In the genomic region with DNA sequence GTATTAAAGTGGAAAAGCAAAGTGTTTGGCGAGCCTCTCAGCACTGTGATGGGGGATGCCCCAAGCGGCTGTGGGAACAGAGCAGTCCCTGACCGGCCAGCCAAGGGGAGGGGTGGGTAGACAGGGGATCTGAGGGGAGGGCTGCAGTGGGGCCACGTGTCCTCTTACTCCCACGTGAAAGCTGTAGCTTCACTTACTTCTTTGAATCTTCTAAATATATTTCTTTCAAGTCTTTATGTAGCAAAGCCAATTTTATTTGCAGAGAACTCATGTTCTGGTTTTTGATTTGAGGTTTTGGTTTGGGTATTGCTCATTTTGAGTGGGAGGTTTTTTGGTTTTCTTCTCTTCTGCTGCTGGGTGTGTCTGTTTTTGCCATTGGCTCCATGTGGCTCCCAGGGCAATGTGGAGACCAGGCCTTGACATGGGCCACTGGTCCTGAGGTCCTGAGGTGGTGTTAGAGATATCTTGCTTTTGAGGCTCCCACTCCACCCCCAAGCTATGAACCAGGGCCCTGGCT, we compare ENCODE assay signal across 15 cellular contexts. TPM values are rescaled to one million over a fixed set of nuclear protein-coding genes. Genes with fewer than 3 reads are reported as not detected.
DNase-seq lines count a peak whose midpoint lies in the region; ATAC-seq and TF ChIP-seq lines count a peak whose summit lies in the region.
"Had no signal": no experiment of that assay in that cellular context is flagged by ENCODE, and none has a peak within 500 bp of the region (broad histone marks: within the 10 kb centered on the region; RNA-seq: fewer than 3 reads in every experiment).

No MANE protein-coding gene starts in this region.

- peak; percentile 53 for DNase-seq in activated T-cell treated with anti-CD3 and anti-CD28 coated beads, Interleukin-2, amount 50 U/mL, for 24 hours
- no peak for DNase-seq in activated T-cell treated with anti-CD3 and anti-CD28 coated beads, Interleukin-2, amount 50 U/mL, for 1 hour
- no peak for DNase-seq in activated naive CD8-positive, alpha-beta T cell treated with anti-CD3 and anti-CD28 coated beads, Interleukin-2, amount 10 ng/mL, durations not matched to agents 7 days and 5 days
- DNase-seq in stimulated activated naive B cell treated with anti-CD40 and anti-IgM and Interleukin-4, amounts not matched to agents 10 μg/mL and 1 μg/mL and 100 μg/mL, for 72 hours: no peak
- DNase-seq in breast epithelium (ENCODE audit: low spot score in 2 of 2) (no peak), endothelial cell (ENCODE audit: low spot score) (no peak)
- DNase-seq: esophagus squamous epithelium, HCEC 1CT, lower lobe of right lung, NCI-H187 treated with DMSO at 0.1 percent for 48 hours had no signal

- ATAC-seq in GM21529 (IDR thresholded peaks at IDR 0.05; ENCODE audit: unreplicated experiment): peak; percentile 55
- ATAC-seq in activated naive CD8-positive, alpha-beta T cell treated with anti-CD3 and anti-CD28 coated beads, Interleukin-2, amount 10 ng/mL, durations not matched to agents 7 days and 5 days (ENCODE audit: low read depth): no peak
- peak; percentile 77 to 87 for ATAC-seq in stimulated activated naive B cell treated with anti-CD40 and anti-IgM and Interleukin-4, amounts not matched to agents 10 μg/mL and 1 μg/mL and 100 μg/mL, for 72 hours (replicated peaks)
- ATAC-seq in GM19351 (IDR thresholded peaks at IDR 0.05; ENCODE audit: unreplicated experiment): no peak
- ATAC-seq: lower lobe of right lung had no signal

- no peaks in the 10 kb centered on the region for H3K9me3 Mint-ChIP-seq in activated T-cell treated with anti-CD3 and anti-CD28 coated beads, Interleukin-2, amount 50 U/mL, for 24 hours
- H3K9me3 Mint-ChIP-seq in activated naive CD8-positive, alpha-beta T cell treated with anti-CD3 and anti-CD28 coated beads, Interleukin-2, amount 10 ng/mL, durations not matched to agents 7 days and 5 days: no peaks in the 10 kb centered on the region
- H3K9me3 Mint-ChIP-seq in stimulated activated naive B cell treated with anti-CD40 and anti-IgM and Interleukin-4, amounts not matched to agents 10 μg/mL and 1 μg/mL and 100 μg/mL, for 72 hours: no peaks in the 10 kb centered on the region
- no peaks in the 10 kb centered on the region for H3K9me3 Mint-ChIP-seq in endothelial cell (ENCODE audit: unreplicated experiment)
- H3K9me3 Mint-ChIP-seq: neural crest cell had no signal

- POLR2A ChIA-PET in activated naive CD8-positive, alpha-beta T cell treated with anti-CD3 and anti-CD28 coated beads, Interleukin-2, amount 10 ng/mL, durations not matched to agents 7 days and 5 days (lab: Charles Lee): interaction anchor here (1.0 kb wide), 1 partner anchor 13 kb away, joined by 5 read pairs; no protein-coding TSS in a partner anchor

- intact Hi-C loops in breast epithelium (cut with DNase I; ENCODE audit: low total_unique reads): no loop called here

- H3K36me3 Mint-ChIP-seq in activated T-cell treated with anti-CD3 and anti-CD28 coated beads, Interleukin-2, amount 50 U/mL, for 24 hours (ENCODE audit: low read depth): peaks cover 86% of the 10 kb centered on the region
- H3K36me3 Mint-ChIP-seq in activated naive CD8-positive, alpha-beta T cell treated with anti-CD3 and anti-CD28 coated beads, Interleukin-2, amount 10 ng/mL, durations not matched to agents 7 days and 5 days: peaks cover 30% of the 10 kb centered on the region
- peaks cover 16 to 34% of the 10 kb centered on the region in 2 donors for H3K36me3 Mint-ChIP-seq in stimulated activated naive B cell treated with anti-CD40 and anti-IgM and Interleukin-4, amounts not matched to agents 10 μg/mL and 1 μg/mL and 100 μg/mL, for 72 hours
- peaks cover 17% of the 10 kb centered on the region for H3K36me3 Mint-ChIP-seq in endothelial cell (ENCODE audit: low read depth, unreplicated experiment)

- no peaks in the 10 kb centered on the region for H3K27me3 Mint-ChIP-seq in activated T-cell treated with anti-CD3 and anti-CD28 coated beads, Interleukin-2, amount 50 U/mL, for 24 hours
- H3K27me3 Mint-ChIP-seq in activated naive CD8-positive, alpha-beta T cell treated with anti-CD3 and anti-CD28 coated beads, Interleukin-2, amount 10 ng/mL, durations not matched to agents 7 days and 5 days: no peaks in the 10 kb centered on the region
- H3K27me3 Mint-ChIP-seq in stimulated activated naive B cell treated with anti-CD40 and anti-IgM and Interleukin-4, amounts not matched to agents 10 μg/mL and 1 μg/mL and 100 μg/mL, for 72 hours: no peaks in the 10 kb centered on the region
- H3K27me3 Mint-ChIP-seq in endothelial cell (ENCODE audit: unreplicated experiment): peaks cover 4% of the 10 kb centered on the region

- H3K36me3 ChIP-seq in breast epithelium: no peaks in the 10 kb centered on the region
- H3K36me3 ChIP-seq: esophagus squamous epithelium, lower lobe of right lung had no signal

- TF ChIP-seq CTCF in breast epithelium (IDR thresholded peaks at IDR 0.05) (no peak), endothelial cell (IDR thresholded peaks at IDR 0.05; ENCODE audit: unreplicated experiment) (no peak)

- no peak overlapping the region for H3K27ac ChIP-seq in breast epithelium
- H3K27ac ChIP-seq: coronary artery, esophagus squamous epithelium, lower lobe of right lung had no signal

- H3K4me3 Mint-ChIP-seq in activated T-cell treated with anti-CD3 and anti-CD28 coated beads, Interleukin-2, amount 50 U/mL, for 24 hours: no peak overlapping the region
- no peak overlapping the region for H3K4me3 Mint-ChIP-seq in activated naive CD8-positive, alpha-beta T cell treated with anti-CD3 and anti-CD28 coated beads, Interleukin-2, amount 10 ng/mL, durations not matched to agents 7 days and 5 days
- H3K4me3 Mint-ChIP-seq in stimulated activated naive B cell treated with anti-CD40 and anti-IgM and Interleukin-4, amounts not matched to agents 10 μg/mL and 1 μg/mL and 100 μg/mL, for 72 hours: peak overlapping the region in 1 of 2 donors; percentile 4
- H3K4me3 Mint-ChIP-seq in endothelial cell (ENCODE audit: unreplicated experiment): no peak overlapping the region
- H3K4me3 Mint-ChIP-seq: neural crest cell had no signal

- peaks cover 22% of the 10 kb centered on the region for H3K4me1 Mint-ChIP-seq in activated T-cell treated with anti-CD3 and anti-CD28 coated beads, Interleukin-2, amount 50 U/mL, for 24 hours (ENCODE audit: low read depth)
- peaks cover 6% of the 10 kb centered on the region for H3K4me1 Mint-ChIP-seq in activated naive CD8-positive, alpha-beta T cell treated with anti-CD3 and anti-CD28 coated beads, Interleukin-2, amount 10 ng/mL, durations not matched to agents 7 days and 5 days
- peaks cover 13 to 15% of the 10 kb centered on the region in 2 donors for H3K4me1 Mint-ChIP-seq in stimulated activated naive B cell treated with anti-CD40 and anti-IgM and Interleukin-4, amounts not matched to agents 10 μg/mL and 1 μg/mL and 100 μg/mL, for 72 hours
- H3K4me1 Mint-ChIP-seq in endothelial cell (ENCODE audit: unreplicated experiment): peaks cover 4% of the 10 kb centered on the region

- H3K9me3 ChIP-seq in breast epithelium: no peaks in the 10 kb centered on the region
- H3K9me3 ChIP-seq: esophagus squamous epithelium, lower lobe of right lung had no signal

- H3K27ac Mint-ChIP-seq in activated T-cell treated with anti-CD3 and anti-CD28 coated beads, Interleukin-2, amount 50 U/mL, for 24 hours: peak overlapping the region; percentile 81
- H3K27ac Mint-ChIP-seq in activated naive CD8-positive, alpha-beta T cell treated with anti-CD3 and anti-CD28 coated beads, Interleukin-2, amount 10 ng/mL, durations not matched to agents 7 days and 5 days: peak overlapping the region; percentile 26
- peak overlapping the region; percentile 87 for H3K27ac Mint-ChIP-seq in stimulated activated naive B cell treated with anti-CD40 and anti-IgM and Interleukin-4, amounts not matched to agents 10 μg/mL and 1 μg/mL and 100 μg/mL, for 72 hours
- no peak overlapping the region for H3K27ac Mint-ChIP-seq in endothelial cell (ENCODE audit: unreplicated experiment)

- H3K27me3 ChIP-seq in breast epithelium: no peaks in the 10 kb centered on the region
- H3K27me3 ChIP-seq: esophagus squamous epithelium had no signal

- no peak for TF ChIP-seq POLR2A in breast epithelium (IDR thresholded peaks at IDR 0.05)

- H3K4me3 ChIP-seq in breast epithelium: no peak overlapping the region
- H3K4me3 ChIP-seq: coronary artery, esophagus squamous epithelium, lower lobe of right lung had no signal

- H3K4me1 ChIP-seq in breast epithelium: no peaks in the 10 kb centered on the region
- H3K4me1 ChIP-seq: lower lobe of right lung had no signal

RNA-seq across cellular contexts. Expression of a gene that starts 17.7 kb away (rescaled TPM):
- not detected for total RNA-seq in activated naive CD8-positive, alpha-beta T cell treated with anti-CD3 and anti-CD28 coated beads, Interleukin-2, amount 10 ng/mL, durations not matched to agents 7 days and 5 days
- not detected for total RNA-seq in breast epithelium
- total RNA-seq in endothelial cell (ENCODE audit: unreplicated experiment): not detected
- total RNA-seq: esophagus squamous epithelium, lower lobe of right lung, neural crest cell, RPMI7951 had no signal

RNA-seq across cellular contexts. Expression of a gene that starts 21.5 kb away (rescaled TPM):
- total RNA-seq in activated naive CD8-positive, alpha-beta T cell treated with anti-CD3 and anti-CD28 coated beads, Interleukin-2, amount 10 ng/mL, durations not matched to agents 7 days and 5 days: 10 to 100 TPM; 46.1 to 49.8 TPM
- total RNA-seq in breast epithelium (10 to 100 TPM; 44.2 to 68.2 (median 58.2) TPM), endothelial cell (ENCODE audit: unreplicated experiment) (66.4 TPM)

RNA-seq across cellular contexts. Expression of a gene that starts 22.1 kb away (rescaled TPM):
- total RNA-seq in activated naive CD8-positive, alpha-beta T cell treated with anti-CD3 and anti-CD28 coated beads, Interleukin-2, amount 10 ng/mL, durations not matched to agents 7 days and 5 days: 100 to 1,000 TPM; 150 to 152 TPM
- 100 to 1,000 TPM; 106 to 146 (median 124) TPM for total RNA-seq in breast epithelium
- 206 TPM for total RNA-seq in endothelial cell (ENCODE audit: unreplicated experiment)

RNA-seq across cellular contexts. Expression of a gene that starts 38.5 kb away (rescaled TPM):
- total RNA-seq in activated naive CD8-positive, alpha-beta T cell treated with anti-CD3 and anti-CD28 coated beads, Interleukin-2, amount 10 ng/mL, durations not matched to agents 7 days and 5 days: 10 to 100 TPM; 24.9 to 27.8 TPM
- total RNA-seq in breast epithelium: under 1 TPM; 0.59 to 0.98 (median 0.80) TPM
- 8.5 TPM for total RNA-seq in endothelial cell (ENCODE audit: unreplicated experiment)

RNA-seq across cellular contexts. Expression of a gene that starts 39.1 kb away (rescaled TPM):
- total RNA-seq in activated naive CD8-positive, alpha-beta T cell treated with anti-CD3 and anti-CD28 coated beads, Interleukin-2, amount 10 ng/mL, durations not matched to agents 7 days and 5 days: 1 to 10 TPM; 6.4 to 6.7 TPM
- total RNA-seq in breast epithelium (10 to 100 TPM in 2 of 3 donors, 1 to 10 TPM in 1; 8.6 to 11.0 (median 10.2) TPM), endothelial cell (ENCODE audit: unreplicated experiment) (6.7 TPM)

Comparison
In these comparisons a context has a peak if more than half of its experiments do, and no peak if none do; other contexts are left out.
1. ATAC-seq: peak in GM21529 (single experiment) and stimulated activated naive B cell treated with anti-CD40 and anti-IgM and Interleukin-4, amounts not matched to agents 10 μg/mL and 1 μg/mL and 100 μg/mL, for 72 hours (2 of 2); none in activated naive CD8-positive, alpha-beta T cell treated with anti-CD3 and anti-CD28 coated beads, Interleukin-2, amount 10 ng/mL, durations not matched to agents 7 days and 5 days (single experiment) and GM19351 (single experiment).